Comparison of ENCODE assay signal across 10 cellular contexts in genomic region chr6:3355011-3355357, GRCh38.
DNase-seq lines count a peak whose midpoint lies in the region; ATAC-seq and TF ChIP-seq lines count a peak whose summit lies in the region.
"Had no signal": no experiment of that assay in that cellular context is flagged by ENCODE, and none has a peak within 500 bp of the region (broad histone marks: within the 10 kb centered on the region; RNA-seq: fewer than 3 reads in every experiment).

No MANE protein-coding gene starts in this region.

- no peaks in the 10 kb centered on the region for H3K27me3 ChIP-seq in naive thymus-derived CD4-positive, alpha-beta T cell (ENCODE audit: control insufficient read depth in 2 of 2, insufficient read depth in 2 of 2, low read length in 2 of 2)
- no peaks in the 10 kb centered on the region for H3K27me3 ChIP-seq in transverse colon

- no peak for TF ChIP-seq POLR2A in transverse colon (IDR thresholded peaks at IDR 0.05)

- no peak for TF ChIP-seq EP300 in transverse colon (IDR thresholded peaks at IDR 0.05; ENCODE audit: low read depth)

- no peaks in the 10 kb centered on the region for H3K9me3 ChIP-seq in naive thymus-derived CD4-positive, alpha-beta T cell (ENCODE audit: control insufficient read depth in 2 of 3, low read length in 3 of 3)
- no peaks in the 10 kb centered on the region for H3K9me3 ChIP-seq in transverse colon

- no peak for ATAC-seq in activated naive CD4-positive, alpha-beta T cell treated with anti-CD3 and anti-CD28 coated beads, Interleukin-2, amount 50 U/mL, for 72 hours
- no peak for ATAC-seq in naive thymus-derived CD4-positive, alpha-beta T cell
- ATAC-seq in GM18870 (IDR thresholded peaks at IDR 0.05; ENCODE audit: unreplicated experiment) = no peak
- ATAC-seq: foreskin keratinocyte had no signal

- H3K4me3 Mint-ChIP-seq in activated naive CD4-positive, alpha-beta T cell treated with anti-CD3 and anti-CD28 coated beads, Interleukin-2, amount 10 ng/mL, durations not matched to agents 7 days and 5 days = no peak overlapping the region
- H3K4me3 Mint-ChIP-seq in naive thymus-derived CD4-positive, alpha-beta T cell = peak overlapping the region in 9 of 10 donors; percentile 83 to 99 (median 91)

- intact Hi-C loops in naive thymus-derived CD4-positive, alpha-beta T cell (cut with micrococcal nuclease) = loop anchor here (1.0 to 5.0 kb wide), 6 partner anchors 56 to 1422 kb away; partner anchors contain the start of genes CDYL (in 1 of the 2) and WRNIP1 (in 1 of the 2)
- intact Hi-C loops in transverse colon (cut with DNase I; ENCODE audit: low total_unique reads) = loop anchor here (10.0 kb wide), 1 partner anchor 100 kb away; the partner anchor contains the start of gene SLC22A23

- no peaks in the 10 kb centered on the region for H3K36me3 Mint-ChIP-seq in activated naive CD4-positive, alpha-beta T cell treated with anti-CD3 and anti-CD28 coated beads, Interleukin-2, amount 10 ng/mL, durations not matched to agents 7 days and 5 days
- H3K36me3 Mint-ChIP-seq in activated naive CD4-positive, alpha-beta T cell treated with anti-CD3 and anti-CD28 coated beads, Interleukin-2, amount 50 U/mL, for 72 hours = no peaks in the 10 kb centered on the region
- peaks cover 0 to 4% (median 0%) of the 10 kb centered on the region in 5 donors for H3K36me3 Mint-ChIP-seq in naive thymus-derived CD4-positive, alpha-beta T cell

- H3K27ac Mint-ChIP-seq in activated naive CD4-positive, alpha-beta T cell treated with anti-CD3 and anti-CD28 coated beads, Interleukin-2, amount 10 ng/mL, durations not matched to agents 7 days and 5 days = peak overlapping the region; percentile 86
- H3K27ac Mint-ChIP-seq in activated naive CD4-positive, alpha-beta T cell treated with anti-CD3 and anti-CD28 coated beads, Interleukin-2, amount 50 U/mL, for 72 hours = no peak overlapping the region
- peak overlapping the region in 8 of 9 donors; percentile 92 to 100 (median 98) for H3K27ac Mint-ChIP-seq in naive thymus-derived CD4-positive, alpha-beta T cell

- DNase-seq in activated naive CD4-positive, alpha-beta T cell treated with anti-CD3 and anti-CD28 coated beads, Interleukin-2, amount 10 ng/mL, durations not matched to agents 7 days and 5 days = no peak
- DNase-seq in activated naive CD4-positive, alpha-beta T cell treated with anti-CD3 and anti-CD28 coated beads, Interleukin-2, amount 50 U/mL, for 72 hours (ENCODE audit: low spot score in 2 of 2) = no peak
- DNase-seq in naive thymus-derived CD4-positive, alpha-beta T cell = no peak
- DNase-seq in transverse colon (no peak), T-helper 9 cell (no peak), NCI-H510A treated with DMSO at 0.1 percent for 48 hours (lab: John Stamatoyannopoulos, UW) (no peak)
- DNase-seq: amniotic stem cell, foreskin keratinocyte had no signal

- H3K4me3 ChIP-seq in naive thymus-derived CD4-positive, alpha-beta T cell (ENCODE audit: low read length) = no peak overlapping the region
- no peak overlapping the region for H3K4me3 ChIP-seq in transverse colon

- H3K4me1 Mint-ChIP-seq in activated naive CD4-positive, alpha-beta T cell treated with anti-CD3 and anti-CD28 coated beads, Interleukin-2, amount 10 ng/mL, durations not matched to agents 7 days and 5 days = peaks cover 21% of the 10 kb centered on the region
- peaks cover 14 to 79% (median 58%) of the 10 kb centered on the region in 7 donors for H3K4me1 Mint-ChIP-seq in naive thymus-derived CD4-positive, alpha-beta T cell

- in situ Hi-C loops in transverse colon (cut with MboI; ENCODE audit: low pct_ligation_motif_present in 1 of 4, low pct_unique_long_range_greater_than_20kb in 1 of 4, low sequenced_read_pairs in 3 of 4) = no loop called here

- H3K36me3 ChIP-seq in naive thymus-derived CD4-positive, alpha-beta T cell (ENCODE audit: control insufficient read depth in 2 of 3, insufficient read depth in 3 of 3, low read length in 3 of 3) = no peaks in the 10 kb centered on the region
- no peaks in the 10 kb centered on the region for H3K36me3 ChIP-seq in transverse colon

- 40 to 54% methylated on average over 3 to 4 of the region's 4 CpGs for WGBS in transverse colon (ENCODE audit: low coverage in 1 of 2), 2 donors

- no peak for TF ChIP-seq CTCF in transverse colon (IDR thresholded peaks at IDR 0.05)

- peak overlapping the region; percentile 96 for H3K27ac ChIP-seq in cingulate gyrus (ENCODE audit: low read depth, low read length)
- H3K27ac ChIP-seq in naive thymus-derived CD4-positive, alpha-beta T cell (ENCODE audit: low read depth, low read length) = peak overlapping the region; percentile 78
- H3K27ac ChIP-seq in transverse colon = peak overlapping the region; percentile 92 to 95 (median 94)
- H3K27ac ChIP-seq: foreskin keratinocyte had no signal

- CTCF ChIA-PET in activated naive CD4-positive, alpha-beta T cell treated with anti-CD3 and anti-CD28 coated beads, Interleukin-2, amount 10 ng/mL, durations not matched to agents 7 days and 5 days (lab: Charles Lee) = no interaction called here
- CTCF ChIA-PET in naive thymus-derived CD4-positive, alpha-beta T cell (lab: Charles Lee) = interaction anchor here (0.7 kb wide), 1 partner anchor 100 kb away, joined by 3 read pairs; no protein-coding TSS in a partner anchor

- H3K9me3 Mint-ChIP-seq in activated naive CD4-positive, alpha-beta T cell treated with anti-CD3 and anti-CD28 coated beads, Interleukin-2, amount 10 ng/mL, durations not matched to agents 7 days and 5 days = no peaks in the 10 kb centered on the region
- no peaks in the 10 kb centered on the region for H3K9me3 Mint-ChIP-seq in activated naive CD4-positive, alpha-beta T cell treated with anti-CD3 and anti-CD28 coated beads, Interleukin-2, amount 50 U/mL, for 72 hours
- peaks cover 0 to 5% (median 0%) of the 10 kb centered on the region in 11 donors for H3K9me3 Mint-ChIP-seq in naive thymus-derived CD4-positive, alpha-beta T cell

- H3K4me1 ChIP-seq in naive thymus-derived CD4-positive, alpha-beta T cell (ENCODE audit: control insufficient read depth in 2 of 2, insufficient read depth in 2 of 2, low read length in 2 of 2) = peaks cover 7 to 27% of the 10 kb centered on the region in 2 donors
- H3K4me1 ChIP-seq in transverse colon = peaks cover 22 to 51% (median 38%) of the 10 kb centered on the region in 4 donors

- POLR2A ChIA-PET in naive thymus-derived CD4-positive, alpha-beta T cell (lab: Charles Lee) = interaction anchor here (0.7 to 0.9 kb wide), 4 partner anchors 17 to 1649 kb away, joined by 3 to 7 read pairs (median 3); no protein-coding TSS in a partner anchor

- peaks cover 22% of the 10 kb centered on the region for H3K27me3 Mint-ChIP-seq in activated naive CD4-positive, alpha-beta T cell treated with anti-CD3 and anti-CD28 coated beads, Interleukin-2, amount 10 ng/mL, durations not matched to agents 7 days and 5 days
- peaks cover 0 to 43% (median 0%) of the 10 kb centered on the region in 5 donors for H3K27me3 Mint-ChIP-seq in naive thymus-derived CD4-positive, alpha-beta T cell

Comparison
In these comparisons a context has a peak if more than half of its experiments do, and no peak if none do; other contexts are left out.
1. H3K27ac Mint-ChIP-seq: peak in activated naive CD4-positive, alpha-beta T cell treated with anti-CD3 and anti-CD28 coated beads, Interleukin-2, amount 10 ng/mL, durations not matched to agents 7 days and 5 days (single experiment) and naive thymus-derived CD4-positive, alpha-beta T cell (8 of 9); none in activated naive CD4-positive, alpha-beta T cell treated with anti-CD3 and anti-CD28 coated beads, Interleukin-2, amount 50 U/mL, for 72 hours (0 of 2).
2. Peak in every context shown above with its lines, with median percentiles within 50 percentile points of each other: H3K27ac ChIP-seq.